Comparison of ENCODE assay signal across 9 cellular contexts in the genomic region with DNA sequence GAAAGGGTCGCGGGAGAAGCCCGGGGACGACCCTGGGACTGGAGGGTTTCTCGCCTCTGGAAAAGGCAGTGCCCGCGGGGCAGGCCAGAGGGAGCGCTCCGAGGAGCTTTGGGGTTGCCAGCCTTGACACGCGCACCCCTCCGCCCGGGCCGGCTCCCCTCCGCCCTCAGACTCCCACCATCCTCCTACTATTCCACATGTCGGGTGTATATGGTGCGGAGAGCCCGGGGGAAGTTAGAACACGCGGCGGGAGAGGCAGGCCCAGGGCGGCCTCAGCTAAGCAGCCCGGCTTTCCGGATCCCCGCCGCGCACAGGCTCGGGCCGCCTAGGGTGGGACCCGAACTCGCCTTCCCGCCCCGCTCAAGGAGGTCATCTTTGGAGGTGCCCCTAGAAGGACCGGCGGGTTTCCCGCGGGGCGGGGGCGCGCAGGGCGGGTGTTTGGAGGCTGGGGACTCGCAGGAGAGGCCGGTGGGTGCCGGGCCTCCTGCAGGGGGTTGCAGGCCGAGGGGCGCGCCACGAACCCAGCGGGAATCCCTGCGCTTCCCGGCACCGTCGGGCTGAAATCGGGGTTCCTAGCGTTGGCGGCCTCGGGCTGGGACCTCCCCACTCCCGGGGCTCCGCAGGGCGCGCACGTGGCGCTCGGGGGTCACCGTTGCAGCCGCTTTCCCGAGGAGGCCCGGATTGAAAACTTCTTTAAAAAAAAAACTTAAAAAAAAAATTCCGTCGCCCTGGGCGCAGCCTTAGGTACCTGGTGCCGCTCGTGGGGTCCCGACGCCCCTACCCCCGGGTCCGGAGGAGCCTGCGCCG. TPM values are rescaled to one million over a fixed set of nuclear protein-coding genes. Genes with fewer than 3 reads are reported as not detected.
DNase-seq lines count a peak whose midpoint lies in the region; ATAC-seq and TF ChIP-seq lines count a peak whose summit lies in the region.
"Had no signal": no experiment of that assay in that cellular context is flagged by ENCODE, and none has a peak within 500 bp of the region (broad histone marks: within the 10 kb centered on the region; RNA-seq: fewer than 3 reads in every experiment).

No MANE protein-coding gene starts in this region.

- TF ChIP-seq RAD21 in liver (IDR thresholded peaks at IDR 0.05): no peak

- H3K27ac ChIP-seq in HUES48 (ENCODE audit: low read depth, low read length): no peak overlapping the region
- peak overlapping the region in 1 of 2 donors; percentile 20 for H3K27ac ChIP-seq in liver (ENCODE audit: low read depth in 1 of 2, low read length in 2 of 2)
- H3K27ac ChIP-seq in testis: peak overlapping the region; percentile 71 to 87
- H3K27ac ChIP-seq: epithelial cell of prostate had no signal

- H3K36me3 ChIP-seq in HUES48 (ENCODE audit: control insufficient read depth, insufficient read depth, low read length) (no peaks in the 10 kb centered on the region), liver (ENCODE audit: control insufficient read depth in 4 of 4, insufficient read depth in 3 of 4, low read depth in 1 of 4, low read length in 3 of 4) (no peaks in the 10 kb centered on the region), testis (ENCODE audit: low read depth, missing control alignments) (no peaks in the 10 kb centered on the region)

- WGBS in liver: 14% methylated on average over 79 of the region's 79 CpGs
- WGBS in testis, 2 donors: 19 to 21% methylated on average over 7 to 75 of the region's 79 CpGs

- TF ChIP-seq POLR2A in testis (IDR thresholded peaks at IDR 0.05): no peak

- H3K27me3 ChIP-seq in HUES48 (ENCODE audit: control insufficient read depth, insufficient read depth, low read length): peaks cover 47% of the 10 kb centered on the region
- H3K27me3 ChIP-seq in liver (ENCODE audit: control insufficient read depth in 4 of 4, insufficient read depth in 4 of 4, low read length in 3 of 4): peaks cover 0 to 12% (median 0%) of the 10 kb centered on the region in 4 donors
- no peaks in the 10 kb centered on the region for H3K27me3 ChIP-seq in testis

- intact Hi-C loops in testis (cut with DNase I; ENCODE audit: low total_unique reads): no loop called here

- CTCF ChIA-PET in AG04449 (lab: Yijun Ruan, JAX): interaction anchor here (3.2 kb wide), 1 partner anchor 19 kb away, joined by 13 read pairs; no protein-coding TSS in a partner anchor

- ATAC-seq in HG03439 (IDR thresholded peaks at IDR 0.05; ENCODE audit: unreplicated experiment) (no peak), GM18519 (IDR thresholded peaks at IDR 0.05; ENCODE audit: low FRiP score, unreplicated experiment) (no peak)

- H3K9ac ChIP-seq in HUES48 (ENCODE audit: low read depth, low read length) (no peak overlapping the region), liver (ENCODE audit: low read depth in 1 of 2, low read length in 2 of 2) (no peak overlapping the region)

- no peak for DNase-seq in AG04449 (ENCODE audit: low read depth, low spot score)
- peak; percentile 39 for DNase-seq in astrocyte of the hippocampus (ENCODE audit: low read depth, low spot score)
- no peak for DNase-seq in testis
- no peak for DNase-seq in DMS153 treated with DMSO at 0.1 percent for 48 hours (lab: John Stamatoyannopoulos, UW; ENCODE audit: unreplicated experiment)

- H3K4me3 ChIP-seq in AG04449 (ENCODE audit: low read depth, low read length): peak overlapping the region; percentile 53
- peak overlapping the region; percentile 60 for H3K4me3 ChIP-seq in HUES48 (ENCODE audit: low read depth, low read length)
- peak overlapping the region; percentile 23 to 75 (median 46) for H3K4me3 ChIP-seq in liver (ENCODE audit: low read depth in 1 of 3, low read length in 3 of 3)
- H3K4me3 ChIP-seq in testis: peak overlapping the region; percentile 73 to 81

- H3K9me3 ChIP-seq in HUES48 (ENCODE audit: control insufficient read depth, insufficient read depth, low read length) (no peaks in the 10 kb centered on the region), liver (ENCODE audit: control insufficient read depth in 4 of 4, low read length in 3 of 4) (no peaks in the 10 kb centered on the region), testis (no peaks in the 10 kb centered on the region)

- POLR2A ChIA-PET in AG04449 (lab: Yijun Ruan, JAX): no interaction called here

- 0 out of 2 replicates have a peak, but pooled peaks cover 5% of the 10 kb centered on the region for H3K4me1 ChIP-seq in HUES48 (ENCODE audit: control insufficient read depth, insufficient read depth, low read length)
- peaks cover 19 to 40% (median 20%) of the 10 kb centered on the region in 4 donors for H3K4me1 ChIP-seq in liver (ENCODE audit: control insufficient read depth in 4 of 4, insufficient read depth in 4 of 4, low read length in 3 of 4)
- H3K4me1 ChIP-seq in testis: peaks cover 17% of the 10 kb centered on the region

- TF ChIP-seq CTCF in AG04449 (IDR thresholded peaks at IDR 0.05; ENCODE audit: insufficient read depth, low read length, missing control alignments) (no peak), liver (IDR thresholded peaks at IDR 0.05; ENCODE audit: low read depth, low read length, missing input control) (no peak), testis (IDR thresholded peaks at IDR 0.05) (no peak)

TF ChIP-seq in liver, 16 proteins besides CTCF, POLR2A, EP300 and RAD21:
- TF ChIP-seq, protein P1, sequence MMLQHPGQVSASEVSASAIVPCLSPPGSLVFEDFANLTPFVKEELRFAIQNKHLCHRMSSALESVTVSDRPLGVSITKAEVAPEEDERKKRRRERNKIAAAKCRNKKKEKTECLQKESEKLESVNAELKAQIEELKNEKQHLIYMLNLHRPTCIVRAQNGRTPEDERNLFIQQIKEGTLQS (IDR thresholded peaks at IDR 0.05): no peak
- TF ChIP-seq RXRA (IDR thresholded peaks at IDR 0.05) (no peak), FOXA2 (IDR thresholded peaks at IDR 0.05) (no peak)

RNA-seq across cellular contexts. Expression of a gene that starts 3.7 kb away (rescaled TPM):
- total RNA-seq in liver (1 to 10 TPM; 1.6 to 2.2 TPM), testis (10 to 100 TPM; 22.2 to 28.1 TPM)
- polyA plus RNA-seq in liver (1 to 10 TPM in 1 of 2 donors, under 1 TPM in 1; 0.57 to 1.1 TPM), testis (ENCODE audit: insufficient read depth, low read depth, low replicate concordance) (27.5 TPM)

Comparison
In these comparisons a context has a peak if more than half of its experiments do, and no peak if none do; other contexts are left out.
1. RNA of a gene that starts 3.7 kb away (total RNA-seq): 22.2 to 28.1 TPM in testis; 1.6 to 2.2 TPM in liver; every median in the first group is over 4 times any median in the second.
2. Peak in every context shown above with its lines, with median percentiles within 50 percentile points of each other: H3K4me3 ChIP-seq.